13 cellular contexts compared by ENCODE assay signal in genomic region chr12:11706509-11707331, GRCh38. TPM values are rescaled to one million over a fixed set of nuclear protein-coding genes. Genes with fewer than 3 reads are reported as not detected.
DNase-seq lines count a peak whose midpoint lies in the region; ATAC-seq, FAIRE-seq and TF ChIP-seq lines count a peak whose summit lies in the region.
"Had no signal": no experiment of that assay in that cellular context is flagged by ENCODE, and none has a peak within 500 bp of the region (broad histone marks: within the 10 kb centered on the region; RNA-seq: fewer than 3 reads in every experiment).

No MANE protein-coding gene starts in this region.

- H3K4me1 ChIP-seq in cardiac muscle cell (ENCODE audit: low read depth) (peaks cover 49% of the 10 kb centered on the region), endodermal cell (ENCODE audit: control insufficient read depth, insufficient read depth, low read length) (peaks cover 19% of the 10 kb centered on the region), muscle layer of colon (ENCODE audit: insufficient read depth, low read length) (peaks cover 68% of the 10 kb centered on the region)
- H3K4me1 ChIP-seq in effector memory CD4-positive, alpha-beta T cell (ENCODE audit: control insufficient read depth, insufficient read depth, low read length, poor library complexity, severe bottlenecking): no peaks in the 10 kb centered on the region
- no peaks in the 10 kb centered on the region for H3K4me1 ChIP-seq in CD8-positive, alpha-beta T cell (ENCODE audit: insufficient read depth, low read length)

- H3K27ac ChIP-seq in cardiac muscle cell: peak overlapping the region; percentile 87
- H3K27ac ChIP-seq in endodermal cell (ENCODE audit: low read depth, low read length): no peak overlapping the region
- peak overlapping the region; percentile 15 for H3K27ac ChIP-seq in muscle layer of colon (ENCODE audit: low read depth, low read length)
- H3K27ac ChIP-seq in effector memory CD4-positive, alpha-beta T cell (ENCODE audit: insufficient read depth, low read length, poor library complexity, severe bottlenecking): no peak overlapping the region
- no peak overlapping the region for H3K27ac ChIP-seq in CD8-positive, alpha-beta T cell (ENCODE audit: low read depth, low read length)

- no peak overlapping the region for H3K4me3 Mint-ChIP-seq in endodermal cell
- H3K4me3 Mint-ChIP-seq in CD8-positive, alpha-beta T cell: no peak overlapping the region
- H3K4me3 Mint-ChIP-seq: activated naive CD4-positive, alpha-beta T cell treated with anti-CD3 and anti-CD28 coated beads, Interleukin-2, amount 50 U/mL, for 24 hours; natural killer cell treated with Interleukin-12 subunit alpha and Interleukin-12 subunit beta and Interleukin-15 and Interleukin-18, amount 100 ng/mL, for 72 hours; T-helper 17 cell had no signal

- H3K27ac Mint-ChIP-seq in endodermal cell: peak overlapping the region; percentile 53
- H3K27ac Mint-ChIP-seq in CD8-positive, alpha-beta T cell: no peak overlapping the region
- H3K27ac Mint-ChIP-seq: activated naive CD4-positive, alpha-beta T cell treated with anti-CD3 and anti-CD28 coated beads, Interleukin-2, amount 50 U/mL, for 24 hours; natural killer cell treated with Interleukin-12 subunit alpha and Interleukin-12 subunit beta and Interleukin-15 and Interleukin-18, amount 100 ng/mL, for 72 hours; T-helper 17 cell had no signal

- no peak for ATAC-seq in left cardiac atrium
- ATAC-seq in CD8-positive, alpha-beta T cell: no peak
- ATAC-seq: natural killer cell treated with Interleukin-12 subunit alpha and Interleukin-12 subunit beta and Interleukin-15 and Interleukin-18, amount 100 ng/mL, for 72 hours; T-helper 17 cell had no signal

- no peaks in the 10 kb centered on the region for H3K9me3 ChIP-seq in cardiac muscle cell (ENCODE audit: low read depth)
- H3K9me3 ChIP-seq in endodermal cell (ENCODE audit: control insufficient read depth, low read length): no peaks in the 10 kb centered on the region
- H3K9me3 ChIP-seq in muscle layer of colon (ENCODE audit: low read length): no peaks in the 10 kb centered on the region
- H3K9me3 ChIP-seq in effector memory CD4-positive, alpha-beta T cell (ENCODE audit: control insufficient read depth, low read length): no peaks in the 10 kb centered on the region
- H3K9me3 ChIP-seq in CD8-positive, alpha-beta T cell (ENCODE audit: low read length): no peaks in the 10 kb centered on the region

- H3K27me3 Mint-ChIP-seq in endodermal cell (ENCODE audit: insufficient read depth): no peaks in the 10 kb centered on the region
- no peaks in the 10 kb centered on the region for H3K27me3 Mint-ChIP-seq in CD8-positive, alpha-beta T cell (ENCODE audit: low read depth)
- H3K27me3 Mint-ChIP-seq: activated naive CD4-positive, alpha-beta T cell treated with anti-CD3 and anti-CD28 coated beads, Interleukin-2, amount 50 U/mL, for 24 hours; natural killer cell treated with Interleukin-12 subunit alpha and Interleukin-12 subunit beta and Interleukin-15 and Interleukin-18, amount 100 ng/mL, for 72 hours; T-helper 17 cell had no signal

- H3K4me3 ChIP-seq in cardiac muscle cell (no peak overlapping the region), endodermal cell (ENCODE audit: low read length) (no peak overlapping the region), muscle layer of colon (ENCODE audit: low read depth in 1 of 2, low read length in 2 of 2) (no peak overlapping the region)
- no peak overlapping the region for H3K4me3 ChIP-seq in effector memory CD4-positive, alpha-beta T cell (ENCODE audit: insufficient read depth, low read depth, low read length, poor library complexity, severe bottlenecking)
- H3K4me3 ChIP-seq in CD8-positive, alpha-beta T cell (ENCODE audit: low read depth, low read length): no peak overlapping the region

- H3K36me3 Mint-ChIP-seq in endodermal cell (ENCODE audit: low read depth): peaks cover 3% of the 10 kb centered on the region
- H3K36me3 Mint-ChIP-seq in CD8-positive, alpha-beta T cell: peaks cover 2% of the 10 kb centered on the region
- H3K36me3 Mint-ChIP-seq: natural killer cell treated with Interleukin-12 subunit alpha and Interleukin-12 subunit beta and Interleukin-15 and Interleukin-18, amount 100 ng/mL, for 72 hours had no signal

- no peaks in the 10 kb centered on the region for H3K9me3 Mint-ChIP-seq in endodermal cell
- no peaks in the 10 kb centered on the region for H3K9me3 Mint-ChIP-seq in CD8-positive, alpha-beta T cell
- H3K9me3 Mint-ChIP-seq: activated naive CD4-positive, alpha-beta T cell treated with anti-CD3 and anti-CD28 coated beads, Interleukin-2, amount 50 U/mL, for 24 hours; natural killer cell treated with Interleukin-12 subunit alpha and Interleukin-12 subunit beta and Interleukin-15 and Interleukin-18, amount 100 ng/mL, for 72 hours had no signal

- intact Hi-C loops in left cardiac atrium (cut with DNase I): no loop called here
- intact Hi-C loops in CD8-positive, alpha-beta T cell (cut with DNase I, micrococcal nuclease): no loop called here

- H3K9ac ChIP-seq in endodermal cell (ENCODE audit: extremely low read depth, low read length, poor library complexity, severe bottlenecking): no peak overlapping the region
- peak overlapping the region; percentile 6 for H3K9ac ChIP-seq in muscle layer of colon (ENCODE audit: low read length)

- TF ChIP-seq CTCF in cardiac muscle cell (IDR thresholded peaks at IDR 0.05; ENCODE audit: low read depth, low read length) (no peak), endodermal cell (conservative IDR thresholded peaks at IDR 0.05) (no peak)
- no peak for TF ChIP-seq CTCF in CD8-positive, alpha-beta T cell (IDR thresholded peaks at IDR 0.05)

- peaks cover 50% of the 10 kb centered on the region for H3K4me1 Mint-ChIP-seq in endodermal cell
- H3K4me1 Mint-ChIP-seq in CD8-positive, alpha-beta T cell (ENCODE audit: low read depth): peaks cover 3% of the 10 kb centered on the region

- H3K27me3 ChIP-seq in cardiac muscle cell (no peaks in the 10 kb centered on the region), endodermal cell (ENCODE audit: control insufficient read depth, insufficient read depth, low read length, poor library complexity, severe bottlenecking) (no peaks in the 10 kb centered on the region), muscle layer of colon (ENCODE audit: control insufficient read depth in 1 of 2, insufficient read depth in 2 of 2, low read length in 2 of 2) (no peaks in the 10 kb centered on the region)
- H3K27me3 ChIP-seq in effector memory CD4-positive, alpha-beta T cell (replicated peaks; ENCODE audit: control insufficient read depth, insufficient read depth, low read length, poor library complexity, severe bottlenecking): no peaks in the 10 kb centered on the region
- no peaks in the 10 kb centered on the region for H3K27me3 ChIP-seq in CD8-positive, alpha-beta T cell (ENCODE audit: insufficient read depth, low read length)

- CTCF ChIA-PET in CD8-positive, alpha-beta T cell (lab: Charles Lee): no interaction called here

- peak; percentile 13 for FAIRE-seq in urothelium cell line (lab: Jason Lieb, UNC)

- POLR2A ChIA-PET in CD8-positive, alpha-beta T cell (lab: Charles Lee): no interaction called here

- H3K36me3 ChIP-seq in cardiac muscle cell (no peaks in the 10 kb centered on the region), endodermal cell (ENCODE audit: control insufficient read depth, insufficient read depth, low read length) (no peaks in the 10 kb centered on the region), muscle layer of colon (ENCODE audit: insufficient read depth, low read length) (no peaks in the 10 kb centered on the region)
- no peaks in the 10 kb centered on the region for H3K36me3 ChIP-seq in effector memory CD4-positive, alpha-beta T cell (ENCODE audit: control insufficient read depth, insufficient read depth, low read length)
- no peaks in the 10 kb centered on the region for H3K36me3 ChIP-seq in CD8-positive, alpha-beta T cell (ENCODE audit: insufficient read depth, low read length)

- DNase-seq in cardiac muscle cell (ENCODE audit: low read depth in 1 of 2, low spot score in 1 of 2) (peak in 1 of 2 donors; percentile 31), left cardiac atrium (no peak), endodermal cell (no peak), urothelium cell line (ENCODE audit: low spot score) (no peak), DMS 273 (lab: John Stamatoyannopoulos, UW; ENCODE audit: unreplicated experiment) (no peak)
- no peak for DNase-seq in effector memory CD4-positive, alpha-beta T cell
- DNase-seq in CD8-positive, alpha-beta T cell: no peak
- DNase-seq: NCI-H1436 treated with DMSO at 0.1 percent for 48 hours; stimulated activated naive CD4-positive, alpha-beta T cell; T-helper 17 cell had no signal

- 83 to 90% methylated on average over 9 to 10 of the region's 10 CpGs for WGBS in endodermal cell (ENCODE audit: insufficient coverage in 1 of 2, insufficient read length in 1 of 2), 2 experiments

RNA-seq across cellular contexts. Expression of gene ETV6, which starts 57.2 kb away (rescaled TPM):
- 6.5 and 9.1 TPM in 2 replicates for total RNA-seq in cardiac muscle cell
- polyA plus RNA-seq in cardiac muscle cell: 11.9 and 16.2 TPM in 2 replicates
- total RNA-seq in left cardiac atrium: 10 to 100 TPM; 12.1 to 20.2 TPM
- 10 to 100 TPM in 1 of 2 donors, 1 to 10 TPM in 1; 9.3 to 22.1 TPM for total RNA-seq in endodermal cell
- 7.5 TPM for polyA plus RNA-seq in endodermal cell (2013, experiment 1 of 2)
- polyA plus RNA-seq in endodermal cell (2013, experiment 2 of 2): 7.7 TPM
- 10 to 100 TPM; 11.3 to 13.9 TPM for total RNA-seq in CD8-positive, alpha-beta T cell

Comparison
In these comparisons a context has a peak if more than half of its experiments do, and no peak if none do; other contexts are left out.
1. H3K27ac ChIP-seq: peak in cardiac muscle cell (single experiment) and muscle layer of colon (single experiment); none in endodermal cell (single experiment), effector memory CD4-positive, alpha-beta T cell (single experiment) and CD8-positive, alpha-beta T cell (single experiment).